ENCODE assay signal across 15 cellular contexts in genomic region chr3:190512666-190513065, GRCh38. TPM values are rescaled to one million over a fixed set of nuclear protein-coding genes. Genes with fewer than 3 reads are reported as not detected.
DNase-seq lines count a peak whose midpoint lies in the region; ATAC-seq, FAIRE-seq and TF ChIP-seq lines count a peak whose summit lies in the region.
"Had no signal": no experiment of that assay in that cellular context is flagged by ENCODE, and none has a peak within 500 bp of the region (broad histone marks: within the 10 kb centered on the region; RNA-seq: fewer than 3 reads in every experiment).

No MANE protein-coding gene starts in this region.

- H3K9me3 ChIP-seq in keratinocyte (ENCODE audit: control insufficient read depth, low read depth, low read length), result no peaks in the 10 kb centered on the region
- no peaks in the 10 kb centered on the region for H3K9me3 ChIP-seq in gastroesophageal sphincter
- H3K9me3 ChIP-seq: BLaER1, body of pancreas had no signal

- no peaks in the 10 kb centered on the region for H3K9me3 Mint-ChIP-seq in stimulated activated naive CD8-positive, alpha-beta T cell treated with anti-CD3 and anti-CD28 coated beads, Interleukin-15, Interleukin-2, amounts not matched to agents 100 ng/mL and 50 ng/mL, for 24 hours
- H3K9me3 Mint-ChIP-seq in activated CD4-positive, alpha-beta memory T cell treated with anti-CD3 and anti-CD28 coated beads for 36 hours, result no peaks in the 10 kb centered on the region

- CTCF ChIA-PET in activated CD4-positive, alpha-beta memory T cell treated with anti-CD3 and anti-CD28 coated beads for 36 hours (lab: Charles Lee), result interaction anchor here (0.8 to 2.7 kb wide), 7 partner anchors 11 to 184 kb away, joined by 3 to 15 read pairs (median 6); no protein-coding TSS in a partner anchor

- no peaks in the 10 kb centered on the region for H3K27me3 Mint-ChIP-seq in stimulated activated naive CD8-positive, alpha-beta T cell treated with anti-CD3 and anti-CD28 coated beads, Interleukin-15, Interleukin-2, amounts not matched to agents 100 ng/mL and 50 ng/mL, for 24 hours
- H3K27me3 Mint-ChIP-seq in activated CD4-positive, alpha-beta memory T cell treated with anti-CD3 and anti-CD28 coated beads for 36 hours, result no peaks in the 10 kb centered on the region

- TF ChIP-seq POLR2A in gastroesophageal sphincter (IDR thresholded peaks at IDR 0.05), result no peak

- H2AFZ ChIP-seq in keratinocyte (ENCODE audit: control insufficient read depth, low read length), result no peak overlapping the region

- 84 to 96% methylated on average over 3 of the region's 3 CpGs for WGBS in gastroesophageal sphincter (ENCODE audit: low coverage in 1 of 2), 2 donors

- peaks cover 38% of the 10 kb centered on the region for H3K79me2 ChIP-seq in keratinocyte (ENCODE audit: control insufficient read depth, insufficient read depth, low read length)

- H3K27ac Mint-ChIP-seq in stimulated activated naive CD8-positive, alpha-beta T cell treated with anti-CD3 and anti-CD28 coated beads, Interleukin-15, Interleukin-2, amounts not matched to agents 100 ng/mL and 50 ng/mL, for 24 hours, result peak overlapping the region; percentile 92
- peak overlapping the region; percentile 55 for H3K27ac Mint-ChIP-seq in activated CD4-positive, alpha-beta memory T cell treated with anti-CD3 and anti-CD28 coated beads for 36 hours

- no peak overlapping the region for H3K9ac ChIP-seq in keratinocyte (ENCODE audit: control insufficient read depth, extremely low read depth, insufficient read depth, low read length)
- H3K9ac ChIP-seq: BLaER1 had no signal

- no peak for TF ChIP-seq CTCF in keratinocyte (optimal IDR thresholded peaks at IDR 0.05 in 1 of 3, IDR thresholded peaks at IDR 0.05 in 1 of 3, conservative IDR thresholded peaks at IDR 0.05 in 1 of 3; ENCODE audit: extremely low read depth in 1 of 3, insufficient read depth in 2 of 3, low read length in 3 of 3)
- TF ChIP-seq CTCF in gastroesophageal sphincter (IDR thresholded peaks at IDR 0.05), result no peak

- H3K4me1 ChIP-seq in keratinocyte (ENCODE audit: control insufficient read depth, extremely low read depth, insufficient read depth, low read length) (peaks cover 17% of the 10 kb centered on the region), gastroesophageal sphincter (peaks cover 0 to 16% (median 4%) of the 10 kb centered on the region in 3 donors)

- dilution Hi-C loops in keratinocyte (cut with MboI; ENCODE audit: extremely low pct_ligation_motif_present, low sequenced_read_pairs), result no loop called here

- no peaks in the 10 kb centered on the region for H3K9me1 ChIP-seq in keratinocyte (ENCODE audit: control insufficient read depth, extremely low read depth, insufficient read depth, low read length)

- DNase-seq in stimulated activated naive CD8-positive, alpha-beta T cell treated with anti-CD3 and anti-CD28 coated beads, Interleukin-15, Interleukin-2, amounts not matched to agents 100 U/mL and 50 U/mL, for 24 hours, result no peak
- DNase-seq in activated CD4-positive, alpha-beta memory T cell treated with anti-CD3 and anti-CD28 coated beads for 36 hours, result no peak
- DNase-seq in keratinocyte (ENCODE audit: low read depth, low spot score), result no peak
- DNase-seq in NCI-H1092 treated with DMSO at 0.1 percent for 48 hours (lab: John Stamatoyannopoulos, UW), result no peak
- DNase-seq in SHP77 (lab: John Stamatoyannopoulos, UW), result no peak
- DNase-seq: activated CD8-positive, alpha-beta memory T cell treated with anti-CD3 and anti-CD28 coated beads, Interleukin-2, amount 50 U/mL, for 48 hours; GDM1; KG1; stimulated activated naive CD4-positive, alpha-beta T cell treated with Interleukin-2 at 50 U/mL for 16 hours; T1000 had no signal

- intact Hi-C loops in activated CD4-positive, alpha-beta memory T cell treated with anti-CD3 and anti-CD28 coated beads for 36 hours (cut with micrococcal nuclease), result loop anchor here (1.0 to 5.0 kb wide), 3 partner anchors 21 to 550 kb away; no protein-coding TSS in a partner anchor

- no peak for ATAC-seq in stimulated activated naive CD8-positive, alpha-beta T cell treated with anti-CD3 and anti-CD28 coated beads, Interleukin-15, Interleukin-2, amounts not matched to agents 100 U/mL and 50 U/mL, for 24 hours
- no peak for ATAC-seq in gastroesophageal sphincter
- ATAC-seq in HG03196 (IDR thresholded peaks at IDR 0.05; ENCODE audit: unreplicated experiment), result no peak

- H3K4me3 ChIP-seq in keratinocyte (ENCODE audit: control insufficient read depth in 2 of 3, extremely low read depth in 1 of 3, insufficient read depth in 2 of 3, low read depth in 1 of 3, low read length in 3 of 3), result no peak overlapping the region
- H3K4me3 ChIP-seq in gastroesophageal sphincter, result no peak overlapping the region

- no peak for FAIRE-seq in keratinocyte (lab: Jason Lieb, UNC)

- H3K27me3 ChIP-seq in keratinocyte (ENCODE audit: control insufficient read depth, extremely low read depth, insufficient read depth, low read length), result no peaks in the 10 kb centered on the region
- no peaks in the 10 kb centered on the region for H3K27me3 ChIP-seq in gastroesophageal sphincter
- H3K27me3 ChIP-seq: BLaER1, body of pancreas had no signal

- peaks cover 14% of the 10 kb centered on the region for H3K36me3 Mint-ChIP-seq in stimulated activated naive CD8-positive, alpha-beta T cell treated with anti-CD3 and anti-CD28 coated beads, Interleukin-15, Interleukin-2, amounts not matched to agents 100 ng/mL and 50 ng/mL, for 24 hours (ENCODE audit: low read depth)
- peaks cover under 1% of the 10 kb centered on the region for H3K36me3 Mint-ChIP-seq in activated CD4-positive, alpha-beta memory T cell treated with anti-CD3 and anti-CD28 coated beads for 36 hours

- TF ChIP-seq EP300 in gastroesophageal sphincter (IDR thresholded peaks at IDR 0.05), result no peak

- no peaks in the 10 kb centered on the region for H4K20me1 ChIP-seq in keratinocyte (ENCODE audit: control insufficient read depth, extremely low read depth, insufficient read depth, low read length)
- H4K20me1 ChIP-seq: BLaER1 had no signal

- H3K27ac ChIP-seq in keratinocyte (ENCODE audit: control insufficient read depth, insufficient read depth, low read length) (no peak overlapping the region), gastroesophageal sphincter (peak overlapping the region in 1 of 4 donors; percentile 84)
- H3K27ac ChIP-seq: BLaER1 had no signal

- peaks cover 42% of the 10 kb centered on the region for H3K4me1 Mint-ChIP-seq in stimulated activated naive CD8-positive, alpha-beta T cell treated with anti-CD3 and anti-CD28 coated beads, Interleukin-15, Interleukin-2, amounts not matched to agents 100 ng/mL and 50 ng/mL, for 24 hours (ENCODE audit: low read depth)
- H3K4me1 Mint-ChIP-seq in activated CD4-positive, alpha-beta memory T cell treated with anti-CD3 and anti-CD28 coated beads for 36 hours (ENCODE audit: low read depth), result peaks cover 27% of the 10 kb centered on the region

- peak overlapping the region; percentile 88 for H3K4me3 Mint-ChIP-seq in stimulated activated naive CD8-positive, alpha-beta T cell treated with anti-CD3 and anti-CD28 coated beads, Interleukin-15, Interleukin-2, amounts not matched to agents 100 ng/mL and 50 ng/mL, for 24 hours
- peak overlapping the region; percentile 86 for H3K4me3 Mint-ChIP-seq in activated CD4-positive, alpha-beta memory T cell treated with anti-CD3 and anti-CD28 coated beads for 36 hours

- H3K4me2 ChIP-seq in keratinocyte (ENCODE audit: control insufficient read depth, extremely low read depth, insufficient read depth, low read depth, low read length), result peak overlapping the region; percentile 72

- peaks cover 0 to 6% of the 10 kb centered on the region in 2 experiments for H3K36me3 ChIP-seq in keratinocyte (ENCODE audit: control insufficient read depth in 2 of 2, extremely low read depth in 1 of 2, insufficient read depth in 2 of 2, low read length in 2 of 2)
- H3K36me3 ChIP-seq in gastroesophageal sphincter, result no peaks in the 10 kb centered on the region
- H3K36me3 ChIP-seq: BLaER1 had no signal

- POLR2A ChIA-PET in activated CD4-positive, alpha-beta memory T cell treated with anti-CD3 and anti-CD28 coated beads for 36 hours (lab: Charles Lee), result interaction anchor here (1.2 to 2.7 kb wide), 4 partner anchors 21 to 109 kb away, joined by 4 to 17 read pairs (median 7); no protein-coding TSS in a partner anchor

RNA-seq across cellular contexts. Expression of gene IL1RAP, which starts 1.2 kb away (rescaled TPM):
- 10 to 100 TPM; 14.8 to 15.8 TPM for total RNA-seq in activated CD4-positive, alpha-beta memory T cell treated with anti-CD3 and anti-CD28 coated beads for 36 hours
- polyA plus RNA-seq in keratinocyte, result 62.8 to 93.5 TPM (median 69.7 TPM) in 3 replicates
- polyA plus RNA-seq in keratinocyte (2011; ENCODE audit: low read depth), result 41.0 TPM
- 29.2 and 45.2 TPM in 2 replicates for polyA plus RNA-seq in keratinocyte (2011; cell fraction: cytosol; rRNA removed)
- polyA plus RNA-seq in keratinocyte (2011; cell fraction: nucleus; rRNA removed), result 111 and 114 TPM in 2 replicates
- 16.2 and 32.7 TPM in 2 replicates for polyA plus RNA-seq in keratinocyte (2012; ENCODE audit: low replicate concordance)
- 124 to 216 TPM (median 189 TPM) in 3 replicates for polyA minus RNA-seq in keratinocyte
- 29.4 TPM for polyA minus RNA-seq in keratinocyte (2011; cell fraction: cytosol; rRNA and poly(A)+ RNA removed)
- 82.6 and 226 TPM in 2 replicates for polyA minus RNA-seq in keratinocyte (2011; cell fraction: nucleus; rRNA and poly(A)+ RNA removed)
- total RNA-seq in gastroesophageal sphincter, result 10 to 100 TPM in 1 of 4 donors, 1 to 10 TPM in 3; 3.2 to 11.0 (median 5.0) TPM
